ENCODE assay signal across 19 cellular contexts in genomic region chr4:110869114-110869513, GRCh38.
DNase-seq lines count a peak whose midpoint lies in the region; ATAC-seq, FAIRE-seq and TF ChIP-seq lines count a peak whose summit lies in the region.
"Had no signal": no experiment of that assay in that cellular context is flagged by ENCODE, and none has a peak within 500 bp of the region (broad histone marks: within the 10 kb centered on the region; RNA-seq: fewer than 3 reads in every experiment).

No MANE protein-coding gene starts in this region.

- H3K4me3 Mint-ChIP-seq in astrocyte (ENCODE audit: unreplicated experiment) = no peak overlapping the region
- no peak overlapping the region for H3K4me3 Mint-ChIP-seq in activated CD8-positive, alpha-beta T cell treated with anti-CD3 and anti-CD28 coated beads for 36 hours
- H3K4me3 Mint-ChIP-seq: stimulated activated naive CD8-positive, alpha-beta T cell treated with anti-CD3 and anti-CD28 coated beads, Interleukin-15, amount 100 ng/mL, for 72 hours had no signal

- no peak overlapping the region for H2AFZ ChIP-seq in astrocyte (ENCODE audit: low read depth, low read length)

- H3K4me1 ChIP-seq in astrocyte (ENCODE audit: insufficient read depth, low read length) = peaks cover 25% of the 10 kb centered on the region

- no peaks in the 10 kb centered on the region for H3K79me2 ChIP-seq in astrocyte (ENCODE audit: insufficient read depth, low read length)

- no peaks in the 10 kb centered on the region for H3K9me3 ChIP-seq in astrocyte (ENCODE audit: insufficient read depth, low read depth, low read length)
- H3K9me3 ChIP-seq: right atrium auricular region had no signal

- H3K4me1 Mint-ChIP-seq in astrocyte (ENCODE audit: low read depth, unreplicated experiment) = peaks cover 46% of the 10 kb centered on the region
- H3K4me1 Mint-ChIP-seq in activated CD8-positive, alpha-beta T cell treated with anti-CD3 and anti-CD28 coated beads for 36 hours (ENCODE audit: low read depth) = no peaks in the 10 kb centered on the region

- no peaks in the 10 kb centered on the region for H3K36me3 Mint-ChIP-seq in astrocyte (ENCODE audit: low read depth, unreplicated experiment)
- H3K36me3 Mint-ChIP-seq in activated CD8-positive, alpha-beta T cell treated with anti-CD3 and anti-CD28 coated beads for 36 hours (ENCODE audit: low read depth) = no peaks in the 10 kb centered on the region

- no peaks in the 10 kb centered on the region for H3K27me3 ChIP-seq in astrocyte (ENCODE audit: insufficient read depth, low read length)
- H3K27me3 ChIP-seq: right atrium auricular region had no signal

- CTCF ChIA-PET in AG04449 (lab: Yijun Ruan, JAX) = interaction anchor here (1.6 kb wide), 1 partner anchor 75 kb away, joined by 3 read pairs; no protein-coding TSS in a partner anchor
- CTCF ChIA-PET in activated CD8-positive, alpha-beta T cell treated with anti-CD3 and anti-CD28 coated beads for 36 hours (lab: Charles Lee) = no interaction called here

- peak overlapping the region; percentile 73 for H3K27ac Mint-ChIP-seq in astrocyte (ENCODE audit: unreplicated experiment)
- no peak overlapping the region for H3K27ac Mint-ChIP-seq in activated CD8-positive, alpha-beta T cell treated with anti-CD3 and anti-CD28 coated beads for 36 hours
- H3K27ac Mint-ChIP-seq: stimulated activated naive CD8-positive, alpha-beta T cell treated with anti-CD3 and anti-CD28 coated beads, Interleukin-15, amount 100 ng/mL, for 72 hours had no signal

- intact Hi-C loops in activated CD8-positive, alpha-beta T cell treated with anti-CD3 and anti-CD28 coated beads for 36 hours (cut with micrococcal nuclease) = no loop called here

- ATAC-seq in HG02623 (IDR thresholded peaks at IDR 0.05; ENCODE audit: unreplicated experiment) = no peak
- ATAC-seq in activated CD8-positive, alpha-beta T cell treated with anti-CD3 and anti-CD28 coated beads for 36 hours = no peak
- ATAC-seq: PC-3; stimulated activated naive CD8-positive, alpha-beta T cell treated with anti-CD3 and anti-CD28 coated beads, Interleukin-15, amount 100 ng/mL, for 72 hours had no signal

- H3K9ac ChIP-seq in astrocyte (ENCODE audit: low read length) = no peak overlapping the region

- no peaks in the 10 kb centered on the region for H3K27me3 Mint-ChIP-seq in astrocyte (ENCODE audit: low read depth, unreplicated experiment)
- H3K27me3 Mint-ChIP-seq in activated CD8-positive, alpha-beta T cell treated with anti-CD3 and anti-CD28 coated beads for 36 hours = no peaks in the 10 kb centered on the region
- H3K27me3 Mint-ChIP-seq: stimulated activated naive CD8-positive, alpha-beta T cell treated with anti-CD3 and anti-CD28 coated beads, Interleukin-15, amount 100 ng/mL, for 72 hours had no signal

- H3K9me3 Mint-ChIP-seq in astrocyte (ENCODE audit: unreplicated experiment) = no peaks in the 10 kb centered on the region
- peaks cover 3% of the 10 kb centered on the region for H3K9me3 Mint-ChIP-seq in activated CD8-positive, alpha-beta T cell treated with anti-CD3 and anti-CD28 coated beads for 36 hours

- H4K20me1 ChIP-seq in astrocyte (ENCODE audit: insufficient read depth, low read length) = no peaks in the 10 kb centered on the region

- FAIRE-seq in astrocyte (lab: Jason Lieb, UNC) (peak; percentile 95), GM12892 (lab: Jason Lieb, UNC) (no peak)
- FAIRE-seq: G401.6 had no signal

- H3K4me3 ChIP-seq in AG04449 (ENCODE audit: low read depth, low read length) (no peak overlapping the region), astrocyte (ENCODE audit: insufficient read depth, low read depth, low read length) (no peak overlapping the region)
- H3K4me3 ChIP-seq: right atrium auricular region had no signal

- no peak for TF ChIP-seq CTCF in AG04449 (IDR thresholded peaks at IDR 0.05; ENCODE audit: insufficient read depth, low read length, missing control alignments)
- no peak for TF ChIP-seq CTCF in astrocyte (IDR thresholded peaks at IDR 0.05; ENCODE audit: insufficient read depth, low read depth, low read length)
- TF ChIP-seq CTCF in activated CD8-positive, alpha-beta T cell treated with anti-CD3 and anti-CD28 coated beads for 36 hours (IDR thresholded peaks at IDR 0.05) = no peak

- POLR2A ChIA-PET in AG04449 (lab: Yijun Ruan, JAX) = interaction anchor here (1.0 to 2.3 kb wide), 2 partner anchors 15 to 159 kb away, joined by 4 to 10 read pairs; no protein-coding TSS in a partner anchor
- POLR2A ChIA-PET in activated CD8-positive, alpha-beta T cell treated with anti-CD3 and anti-CD28 coated beads for 36 hours (lab: Charles Lee) = no interaction called here

- DNase-seq in AG04449 (ENCODE audit: low read depth, low spot score) = peak; percentile 65
- peak; percentile 3 for DNase-seq in HCEC 1CT
- peak; percentile 86 for DNase-seq in astrocyte (ENCODE audit: low read depth)
- peak; percentile 85 for DNase-seq in iris pigment epithelial cell (ENCODE audit: low read depth)
- DNase-seq in GM12892 (ENCODE audit: insufficient read length) = no peak
- no peak for DNase-seq in NCI-H82 treated with DMSO at 0.1 percent for 48 hours (lab: John Stamatoyannopoulos, UW; ENCODE audit: unreplicated experiment)
- no peak for DNase-seq in activated CD8-positive, alpha-beta T cell treated with anti-CD3 and anti-CD28 coated beads for 36 hours
- DNase-seq: activated CD4-positive, alpha-beta T cell treated with anti-CD3 and anti-CD28 coated beads for 4 hours; activated CD8-positive, alpha-beta memory T cell treated with anti-CD3 and anti-CD28 coated beads, Interleukin-2, amount 50 U/mL, for 4 hours; activated naive CD4-positive, alpha-beta T cell; hippocampal formation; NCI-H2081; NCI-H510A treated with DMSO at 0.1 percent for 48 hours; PC-3; stimulated activated naive CD8-positive, alpha-beta T cell treated with anti-CD3 and anti-CD28 coated beads, Interleukin-15, amount 100 ng/mL, for 72 hours; T1000 had no signal

- H3K4me2 ChIP-seq in astrocyte (ENCODE audit: low read length) = peak overlapping the region; percentile 30

- no peaks in the 10 kb centered on the region for H3K36me3 ChIP-seq in astrocyte (ENCODE audit: insufficient read depth, low read length)
- H3K36me3 ChIP-seq: right atrium auricular region had no signal

- TF ChIP-seq POLR2A in GM12892 (IDR thresholded peaks at IDR 0.05; ENCODE audit: low read depth, low read length) = no peak

- H3K27ac ChIP-seq in astrocyte (ENCODE audit: low read depth, low read length) = peak overlapping the region; percentile 41

Comparison
In these comparisons a context has a peak if more than half of its experiments do, and no peak if none do; other contexts are left out.
1. DNase-seq: peak in AG04449 (single experiment), HCEC 1CT (single experiment), astrocyte (single experiment) and iris pigment epithelial cell (single experiment); none in GM12892 (single experiment), NCI-H82 treated with DMSO at 0.1 percent for 48 hours (single experiment) and activated CD8-positive, alpha-beta T cell treated with anti-CD3 and anti-CD28 coated beads for 36 hours (single experiment).